ENCODE assay signal across 11 cellular contexts in genomic region chr14:57493467-57494181, GRCh38. TPM values are rescaled to one million over a fixed set of nuclear protein-coding genes. Genes with fewer than 3 reads are reported as not detected.
A peak's percentile ranks its signal among the peaks of the same experiment; 100 is the strongest.
DNase-seq lines count a peak whose midpoint lies in the region; ATAC-seq and TF ChIP-seq lines count a peak whose summit lies in the region.
"Had no signal": no experiment of that assay in that cellular context is flagged by ENCODE, and none has a peak within 500 bp of the region (broad histone marks: within the 10 kb centered on the region; RNA-seq: fewer than 3 reads in every experiment).

Gene CCDC198 (minus strand): TSS chr14:57493857. CDS start chr14:57493715, 142 bp downstream.

- TF ChIP-seq POLR2A in vagina (IDR thresholded peaks at IDR 0.05) = no peak

- no peak within 1 kb of the TSS for H3K4me3 ChIP-seq in hepatocyte
- no peak within 1 kb of the TSS for H3K4me3 ChIP-seq in vagina

- intact Hi-C loops in vagina (cut with DNase I) = no loop called here

- H2AFZ ChIP-seq in hepatocyte = no peak within 1 kb of the TSS

- H3K27me3 ChIP-seq in hepatocyte (no peaks in the 10 kb centered on the region), vagina (no peaks in the 10 kb centered on the region)

- H3K27ac ChIP-seq in hepatocyte (peak within 1 kb of the TSS; percentile 32), vagina (no peak within 1 kb of the TSS)

- 31% methylated on average over 6 of the region's 6 CpGs for WGBS in hepatocyte (ENCODE audit: low lambda C conversion rate, missing lambda C conversion rate)

- H3K79me2 ChIP-seq in hepatocyte = peaks cover 6% of the 10 kb centered on the region

- peak within 1 kb of the TSS; percentile 65 for H3K4me2 ChIP-seq in hepatocyte

- H3K36me3 ChIP-seq in hepatocyte (replicated peaks; ENCODE audit: insufficient read depth, low read depth) (no peaks in the 10 kb centered on the region), vagina (no peaks in the 10 kb centered on the region)

- H3K9me3 ChIP-seq in hepatocyte (ENCODE audit: low read depth) (no peaks in the 10 kb centered on the region), vagina (no peaks in the 10 kb centered on the region)

- H3K9me2 ChIP-seq in hepatocyte (replicated peaks; ENCODE audit: insufficient read depth) = no peaks in the 10 kb centered on the region

- H3K4me1 ChIP-seq in hepatocyte (ENCODE audit: insufficient read depth) (peaks cover 26% of the 10 kb centered on the region), vagina (no peaks in the 10 kb centered on the region)

- DNase-seq in hepatocyte (ENCODE audit: low spot score) = peak; percentile 51
- no peak for DNase-seq in vagina (ENCODE audit: extremely low spot score in 2 of 2)
- DNase-seq in T-helper 1 cell = no peak
- no peak for DNase-seq in epidermal melanocyte (ENCODE audit: insufficient read length, low spot score)
- DNase-seq in pons (ENCODE audit: low spot score) = no peak
- DNase-seq: NCI-H2227 treated with DMSO at 0.1 percent for 48 hours had no signal

- H4K20me1 ChIP-seq in hepatocyte (ENCODE audit: insufficient read depth, poor library complexity, severe bottlenecking) = no peaks in the 10 kb centered on the region

- no peak for TF ChIP-seq CTCF in hepatocyte (IDR thresholded peaks at IDR 0.05; ENCODE audit: poor library complexity)
- TF ChIP-seq CTCF in vagina (IDR thresholded peaks at IDR 0.05) = no peak

- ATAC-seq in GM18498 (IDR thresholded peaks at IDR 0.05; ENCODE audit: unreplicated experiment) (peak; percentile 73), GM21515 (IDR thresholded peaks at IDR 0.05; ENCODE audit: unreplicated experiment) (peak; percentile 58), HG03280 (IDR thresholded peaks at IDR 0.05; ENCODE audit: unreplicated experiment) (peak; percentile 52)

RNA-seq across cellular contexts. Expression of gene CCDC198, which starts in this region (rescaled TPM):
- total RNA-seq in hepatocyte (21.8 and 34.5 TPM in 2 replicates), vagina (not detected)
- 8.5 and 15.3 TPM in 2 replicates for polyA plus RNA-seq in hepatocyte
- total RNA-seq: fibroblast of villous mesenchyme; T-helper 2 cell treated with Interferon-gamma antibody and Interleukin-4, amounts not matched to agents 100 ng/mL and 5 ng/mL, for 36 hours had no signal

Comparison
In these comparisons a context has a peak if more than half of its experiments do, and no peak if none do; other contexts are left out.
1. RNA of gene CCDC198 (total RNA-seq): 21.8 to 34.5 TPM in hepatocyte; not detected in vagina (single experiment); every median in the first group is over 10 times any median in the second.
2. Peak in every context shown above with its lines, with median percentiles within 50 percentile points of each other: ATAC-seq.